Comparison of ENCODE assay signal across 16 cellular contexts in genomic region chr2:191622374-191623320, GRCh38. TPM values are rescaled to one million over a fixed set of nuclear protein-coding genes. Genes with fewer than 3 reads are reported as not detected.
A peak's percentile ranks its signal among the peaks of the same experiment; 100 is the strongest.
DNase-seq lines count a peak whose midpoint lies in the region; ATAC-seq and TF ChIP-seq lines count a peak whose summit lies in the region.
"Had no signal": no experiment of that assay in that cellular context is flagged by ENCODE, and none has a peak within 500 bp of the region (broad histone marks: within the 10 kb centered on the region; RNA-seq: fewer than 3 reads in every experiment).

No MANE protein-coding gene starts in this region.

- H3K27me3 ChIP-seq in RWPE2 (ENCODE audit: insufficient read depth, poor library complexity, severe bottlenecking): no peaks in the 10 kb centered on the region
- H3K27me3 ChIP-seq in left lung: no peaks in the 10 kb centered on the region
- no peaks in the 10 kb centered on the region for H3K27me3 ChIP-seq in Peyer's patch
- H3K27me3 ChIP-seq: brain microvascular endothelial cell, neural progenitor cell, right atrium auricular region, uterus had no signal

- H3K27ac ChIP-seq in RWPE2 (ENCODE audit: poor library complexity, severe bottlenecking) (no peak overlapping the region), left lung (peak overlapping the region in 1 of 2 donors; percentile 3), Peyer's patch (no peak overlapping the region)
- H3K27ac ChIP-seq: A549, brain microvascular endothelial cell, neural progenitor cell, right atrium auricular region, uterus had no signal

- no peaks in the 10 kb centered on the region for H3K9me3 ChIP-seq in RWPE2 (ENCODE audit: severe bottlenecking)
- H3K9me3 ChIP-seq in left lung: no peaks in the 10 kb centered on the region
- H3K9me3 ChIP-seq in Peyer's patch: no peaks in the 10 kb centered on the region
- H3K9me3 ChIP-seq: A549, right atrium auricular region, uterus had no signal

- H3K36me3 ChIP-seq in RWPE2 (ENCODE audit: low read depth): no peaks in the 10 kb centered on the region
- H3K36me3 ChIP-seq in left lung: no peaks in the 10 kb centered on the region
- no peaks in the 10 kb centered on the region for H3K36me3 ChIP-seq in Peyer's patch
- H3K36me3 ChIP-seq: brain microvascular endothelial cell, neural progenitor cell, right atrium auricular region, uterus had no signal

- TF ChIP-seq POLR2A in Peyer's patch (IDR thresholded peaks at IDR 0.05): no peak

- DNase-seq in activated CD4-positive, alpha-beta T cell treated with anti-CD3 and anti-CD28 coated beads for 36 hours: peak; percentile 55
- no peak for DNase-seq in activated CD4-positive, alpha-beta T cell treated with anti-CD3 and anti-CD28 coated beads, Interleukin-2, amount 50 U/mL, for 1 hour
- DNase-seq in ELF-1 (ENCODE audit: low read depth, low spot score): peak; percentile 57
- peak; percentile 59 for DNase-seq in RWPE2 (ENCODE audit: low spot score)
- DNase-seq in left lung: no peak
- no peak for DNase-seq in NCI-H524 (lab: John Stamatoyannopoulos, UW)
- no peak for DNase-seq in Peyer's patch
- DNase-seq: activated gamma-delta T cell treated with Interleukin-2 at 50 U/mL for 16 hours; brain microvascular endothelial cell; NCI-H1436; stimulated activated CD4-positive, alpha-beta T cell treated with anti-CD3 and anti-CD28 coated beads, Interleukin-4, amount 100 ng/mL, for 24 hours; uterus had no signal

- POLR2A ChIA-PET in activated CD4-positive, alpha-beta T cell treated with anti-CD3 and anti-CD28 coated beads for 36 hours (lab: Charles Lee): interaction anchor here (0.6 to 1.4 kb wide), 3 partner anchors 16 to 466 kb away, joined by 4 to 11 read pairs (median 6); partner anchors contain the start of gene NABP1

- H3K36me3 Mint-ChIP-seq in activated CD4-positive, alpha-beta T cell treated with anti-CD3 and anti-CD28 coated beads for 36 hours (ENCODE audit: low read depth): peaks cover 6% of the 10 kb centered on the region
- H3K36me3 Mint-ChIP-seq: neural progenitor cell had no signal

- H3K4me3 ChIP-seq in RWPE2 (ENCODE audit: severe bottlenecking): no peak overlapping the region
- no peak overlapping the region for H3K4me3 ChIP-seq in left lung
- H3K4me3 ChIP-seq in Peyer's patch: no peak overlapping the region
- H3K4me3 ChIP-seq: A549, neural progenitor cell, right atrium auricular region, uterus had no signal

- ATAC-seq in activated CD4-positive, alpha-beta T cell treated with anti-CD3 and anti-CD28 coated beads for 36 hours: peak; percentile 74
- ATAC-seq in RWPE2 (ENCODE audit: low read depth) (peak; percentile 37; the same call in 2 of the 3 replicates), left lung (peak; percentile 21), HG02885 (IDR thresholded peaks at IDR 0.05; ENCODE audit: poor library complexity, unreplicated experiment) (no peak)
- ATAC-seq: A549 had no signal

- intact Hi-C loops in activated CD4-positive, alpha-beta T cell treated with anti-CD3 and anti-CD28 coated beads for 36 hours (cut with DNase I, micrococcal nuclease): loop anchor here (1.0 to 2.0 kb wide), 2 partner anchors 14 to 60 kb away; no protein-coding TSS in a partner anchor
- intact Hi-C loops in left lung (cut with DNase I): no loop called here

- peaks cover 73% of the 10 kb centered on the region for H3K4me1 Mint-ChIP-seq in activated CD4-positive, alpha-beta T cell treated with anti-CD3 and anti-CD28 coated beads for 36 hours
- H3K4me1 Mint-ChIP-seq: neural progenitor cell had no signal

- peaks cover 4% of the 10 kb centered on the region for H3K9me3 Mint-ChIP-seq in activated CD4-positive, alpha-beta T cell treated with anti-CD3 and anti-CD28 coated beads for 36 hours (ENCODE audit: low read depth)
- H3K9me3 Mint-ChIP-seq: neural progenitor cell had no signal

- no peak overlapping the region for H3K4me3 Mint-ChIP-seq in activated CD4-positive, alpha-beta T cell treated with anti-CD3 and anti-CD28 coated beads for 36 hours
- H3K4me3 Mint-ChIP-seq: neural progenitor cell had no signal

- CTCF ChIA-PET in activated CD4-positive, alpha-beta T cell treated with anti-CD3 and anti-CD28 coated beads for 36 hours (lab: Charles Lee): interaction anchor here (0.7 to 1.2 kb wide), 3 partner anchors 11 to 52 kb away, joined by 3 to 4 read pairs (median 3); no protein-coding TSS in a partner anchor

- H3K4me1 ChIP-seq in RWPE2 (ENCODE audit: insufficient read depth, poor library complexity, severe bottlenecking): peaks cover 29% of the 10 kb centered on the region
- peaks cover 0 to 57% of the 10 kb centered on the region in 2 donors for H3K4me1 ChIP-seq in left lung
- H3K4me1 ChIP-seq in Peyer's patch: peaks cover 0 to 7% (median 0%) of the 10 kb centered on the region in 4 donors
- H3K4me1 ChIP-seq: neural progenitor cell, right atrium auricular region, uterus had no signal

- H3K27ac Mint-ChIP-seq in activated CD4-positive, alpha-beta T cell treated with anti-CD3 and anti-CD28 coated beads for 36 hours: peak overlapping the region; percentile 78
- H3K27ac Mint-ChIP-seq: neural progenitor cell had no signal

- H3K27me3 Mint-ChIP-seq in activated CD4-positive, alpha-beta T cell treated with anti-CD3 and anti-CD28 coated beads for 36 hours: no peaks in the 10 kb centered on the region

- TF ChIP-seq CTCF in RWPE2 (IDR thresholded peaks at IDR 0.05; ENCODE audit: poor library complexity, severe bottlenecking) (no peak), left lung (IDR thresholded peaks at IDR 0.05) (no peak), Peyer's patch (IDR thresholded peaks at IDR 0.05) (no peak)

RNA-seq across cellular contexts. Expression of gene NABP1, which starts 55.3 kb away (rescaled TPM):
- total RNA-seq in activated CD4-positive, alpha-beta T cell treated with anti-CD3 and anti-CD28 coated beads for 36 hours: 10 to 100 TPM; 52.4 to 53.9 TPM
- total RNA-seq in left lung (100 to 1,000 TPM in 1 of 2 donors, 10 to 100 TPM in 1; 41.4 to 122 TPM), Peyer's patch (100 to 1,000 TPM in 3 of 4 donors, 10 to 100 TPM in 1; 31.4 to 273 (median 211) TPM)

Comparison
In these comparisons a context has a peak if more than half of its experiments do, and no peak if none do; other contexts are left out.
1. DNase-seq: peak in activated CD4-positive, alpha-beta T cell treated with anti-CD3 and anti-CD28 coated beads for 36 hours (single experiment), ELF-1 (single experiment) and RWPE2 (single experiment); none in activated CD4-positive, alpha-beta T cell treated with anti-CD3 and anti-CD28 coated beads, Interleukin-2, amount 50 U/mL, for 1 hour (single experiment), left lung (0 of 2), NCI-H524 (0 of 2) and Peyer's patch (0 of 3).
2. intact Hi-C loops: an anchor here in activated CD4-positive, alpha-beta T cell treated with anti-CD3 and anti-CD28 coated beads for 36 hours (1.0 to 2.0 kb wide); none called in left lung.